Comparison of ENCODE assay signal across 2 cellular contexts in genomic region chr4:165541773-165542459, GRCh38.
TF ChIP-seq lines count a peak whose summit lies in the region.

No MANE protein-coding gene starts in this region.

TF ChIP-seq in HCT116, 20 proteins besides CTCF, POLR2A, EP300 and RAD21 (continued from another document):
- no peak for TF ChIP-seq REST (IDR thresholded peaks at IDR 0.05; ENCODE audit: low read depth)
- no peak for TF ChIP-seq ZNF274 (IDR thresholded peaks at IDR 0.05; ENCODE audit: low read depth, low read length)
- no peak for TF ChIP-seq ELF1 (IDR thresholded peaks at IDR 0.05; ENCODE audit: borderline replicate concordance, low read depth)
- TF ChIP-seq YY1 (IDR thresholded peaks at IDR 0.05; ENCODE audit: extremely low read depth, insufficient replicate concordance, low read depth, low read length), result no peak
- no peak for TF ChIP-seq CEBPB (IDR thresholded peaks at IDR 0.05; ENCODE audit: low read depth)
- TF ChIP-seq FOSL1 (IDR thresholded peaks at IDR 0.05; ENCODE audit: low read depth), result no peak
- no peak for TF ChIP-seq TCF7L2 (IDR thresholded peaks at IDR 0.05; ENCODE audit: borderline replicate concordance, extremely low read depth, insufficient read depth, insufficient read length)
- TF ChIP-seq EZH2 (IDR thresholded peaks at IDR 0.05), result no peak
- no peak for TF ChIP-seq ZBTB33 (IDR thresholded peaks at IDR 0.05; ENCODE audit: extremely low read depth, insufficient replicate concordance, low read length)
- TF ChIP-seq POLR2AphosphoS5 (IDR thresholded peaks at IDR 0.05; ENCODE audit: low read depth, low read length), result no peak

TF ChIP-seq in K562, 482 proteins besides CTCF, POLR2A, EP300 and RAD21 (continued from another document):
- TF ChIP-seq MGA (IDR thresholded peaks at IDR 0.05) (peak; percentile 54), E2F6 (IDR thresholded peaks at IDR 0.05; ENCODE audit: borderline replicate concordance in 1 of 2, extremely low read depth in 1 of 2, insufficient read depth in 1 of 2, insufficient read length in 1 of 2, low read depth in 1 of 2, low read length in 1 of 2, poor library complexity in 1 of 2, severe bottlenecking in 1 of 2) (peak in 1 of 2 experiments; percentile 17), CHD4 (IDR thresholded peaks at IDR 0.05; ENCODE audit: insufficient read depth, insufficient replicate concordance, low read depth, low read length, poor library complexity, severe bottlenecking) (no peak), SMAD4 (CRISPR knock-in tag; conservative IDR thresholded peaks at IDR 0.05) (no peak), ARHGAP35 (IDR thresholded peaks at IDR 0.05; ENCODE audit: partially characterized antibody) (no peak), ZNF583 (CRISPR knock-in tag; IDR thresholded peaks at IDR 0.05) (no peak)
